16 cellular contexts compared by ENCODE assay signal in the genomic region with DNA sequence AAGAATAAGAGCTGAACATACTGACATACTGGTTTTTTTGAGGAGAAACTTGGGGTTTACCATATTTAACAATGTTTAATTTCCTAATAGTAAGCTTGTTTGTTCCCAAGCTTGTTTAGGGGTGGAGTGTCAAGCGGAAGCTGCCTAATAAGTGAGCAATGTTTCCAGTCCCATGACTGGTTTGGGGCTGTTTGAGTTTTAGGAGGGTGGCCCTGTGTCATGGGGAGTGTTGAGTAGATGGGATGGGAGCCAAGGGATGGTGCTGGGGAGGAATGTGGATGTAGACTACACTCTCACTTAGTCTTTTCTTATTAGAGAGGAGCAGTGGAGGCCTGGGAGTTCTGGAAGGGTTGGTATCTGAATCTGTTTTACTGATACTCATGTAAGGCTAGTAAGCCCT.
A peak's percentile ranks its signal among the peaks of the same experiment; 100 is the strongest.
DNase-seq lines count a peak whose midpoint lies in the region; FAIRE-seq and TF ChIP-seq lines count a peak whose summit lies in the region.
"Had no signal": no experiment of that assay in that cellular context is flagged by ENCODE, and none has a peak within 500 bp of the region (broad histone marks: within the 10 kb centered on the region; RNA-seq: fewer than 3 reads in every experiment).

No MANE protein-coding gene starts in this region.

- no peak overlapping the region for H3K4me3 ChIP-seq in HEK293 (ENCODE audit: low read depth, low read length)
- no peak overlapping the region for H3K4me3 ChIP-seq in bronchial epithelial cell (ENCODE audit: low read depth, low read length)
- H3K4me3 ChIP-seq in fibroblast of villous mesenchyme (ENCODE audit: low read depth, low read length): no peak overlapping the region
- no peak overlapping the region for H3K4me3 ChIP-seq in skin epidermis
- H3K4me3 ChIP-seq: testis had no signal

- TF ChIP-seq CTCF in HEK293 (tag by site-specific recombination; IDR thresholded peaks at IDR 0.05): no peak
- TF ChIP-seq CTCF in bronchial epithelial cell (IDR thresholded peaks at IDR 0.05; ENCODE audit: insufficient read depth, low read length, severe bottlenecking): no peak
- TF ChIP-seq CTCF in fibroblast of villous mesenchyme (IDR thresholded peaks at IDR 0.05; ENCODE audit: insufficient read depth, low read depth, low read length): no peak
- no peak for TF ChIP-seq CTCF in RWPE1 (conservative IDR thresholded peaks at IDR 0.05; ENCODE audit: low read depth)

- DNase-seq in bronchial epithelial cell (ENCODE audit: low read depth) (peak; percentile 52), fibroblast of villous mesenchyme (ENCODE audit: low read depth) (peak; percentile 80), CD1c-positive myeloid dendritic cell (ENCODE audit: extremely low spot score) (no peak), ureter (ENCODE audit: low spot score) (no peak), RWPE1 (ENCODE audit: low spot score) (no peak), epidermal melanocyte (ENCODE audit: insufficient read length, low spot score) (no peak)
- DNase-seq: activated CD4-positive, alpha-beta T cell treated with anti-CD3 and anti-CD28 coated beads, Interleukin-2, amount 50 U/mL, for 48 hours; activated gamma-delta T cell; caudate nucleus; kidney glomerular epithelial cell; NCI-H524 treated with DMSO at 0.1 percent for 48 hours; SHP77 treated with DMSO at 0.1 percent for 48 hours; testis had no signal

- H3K36me3 ChIP-seq in HEK293 (ENCODE audit: control insufficient read depth in 2 of 2, insufficient read depth in 1 of 2, low read length in 2 of 2) (no peaks in the 10 kb centered on the region), bronchial epithelial cell (ENCODE audit: control insufficient read depth, insufficient read depth, low read length) (peaks cover 1% of the 10 kb centered on the region)

- H3K9me3 ChIP-seq in HEK293 (ENCODE audit: control insufficient read depth, insufficient read depth, low read depth, low read length): no peaks in the 10 kb centered on the region
- H3K9me3 ChIP-seq: testis had no signal

- peaks cover 23% of the 10 kb centered on the region for H3K4me1 ChIP-seq in HEK293 (ENCODE audit: control insufficient read depth, insufficient read depth, low read length)

- POLR2A ChIA-PET in HEK293 (lab: Yijun Ruan, JAX): no interaction called here
- POLR2A ChIA-PET in RWPE1 (lab: Yijun Ruan, JAX; ENCODE audit: low non-redundant PET): no interaction called here

- no peak for FAIRE-seq in bronchial epithelial cell (lab: Jason Lieb, UNC)
- FAIRE-seq: GM19239 had no signal

- no peaks in the 10 kb centered on the region for H3K27me3 ChIP-seq in bronchial epithelial cell (ENCODE audit: control insufficient read depth, insufficient read depth, low read length)
- H3K27me3 ChIP-seq: testis had no signal

- CTCF ChIA-PET in HEK293 (lab: Yijun Ruan, JAX) (interaction anchor here (1.0 to 1.7 kb wide), 2 partner anchors 19 to 22 kb away, joined by 3 to 7 read pairs; no protein-coding TSS in a partner anchor), RWPE1 (lab: Yijun Ruan, JAX) (interaction anchor here (1.1 kb wide), 1 partner anchor 10 kb away, joined by 4 read pairs; no protein-coding TSS in a partner anchor)

- H3K27ac ChIP-seq in HEK293 (ENCODE audit: extremely low read depth, low read depth, low read length) (no peak overlapping the region), skin epidermis (peak overlapping the region in 13 of 21 experiments; percentile 6 to 89 (median 41)), RWPE1 (no peak overlapping the region)
- H3K27ac ChIP-seq: testis had no signal

TF ChIP-seq in HEK293, 187 proteins besides CTCF, POLR2A, EP300 and RAD21:
- TF ChIP-seq ZBTB17 (tag by site-specific recombination; IDR thresholded peaks at IDR 0.05): peak; percentile 41; the same call in 1 of the 2 replicates
- no peak for TF ChIP-seq ZNF658 (tag by site-specific recombination; IDR thresholded peaks at IDR 0.05)
- TF ChIP-seq, protein P1, sequence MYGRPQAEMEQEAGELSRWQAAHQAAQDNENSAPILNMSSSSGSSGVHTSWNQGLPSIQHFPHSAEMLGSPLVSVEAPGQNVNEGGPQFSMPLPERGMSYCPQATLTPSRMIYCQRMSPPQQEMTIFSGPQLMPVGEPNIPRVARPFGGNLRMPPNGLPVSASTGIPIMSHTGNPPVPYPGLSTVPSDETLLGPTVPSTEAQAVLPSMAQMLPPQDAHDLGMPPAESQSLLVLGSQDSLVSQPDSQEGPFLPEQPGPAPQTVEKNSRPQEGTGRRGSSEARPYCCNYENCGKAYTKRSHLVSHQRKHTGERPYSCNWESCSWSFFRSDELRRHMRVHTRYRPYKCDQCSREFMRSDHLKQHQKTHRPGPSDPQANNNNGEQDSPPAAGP (tag by site-specific recombination; IDR thresholded peaks at IDR 0.05): peak; percentile 43; the same call in 1 of the 2 replicates
- TF ChIP-seq ZFP3 (tag by site-specific recombination; IDR thresholded peaks at IDR 0.05; ENCODE audit: low read depth): no peak
- TF ChIP-seq, protein P2, sequence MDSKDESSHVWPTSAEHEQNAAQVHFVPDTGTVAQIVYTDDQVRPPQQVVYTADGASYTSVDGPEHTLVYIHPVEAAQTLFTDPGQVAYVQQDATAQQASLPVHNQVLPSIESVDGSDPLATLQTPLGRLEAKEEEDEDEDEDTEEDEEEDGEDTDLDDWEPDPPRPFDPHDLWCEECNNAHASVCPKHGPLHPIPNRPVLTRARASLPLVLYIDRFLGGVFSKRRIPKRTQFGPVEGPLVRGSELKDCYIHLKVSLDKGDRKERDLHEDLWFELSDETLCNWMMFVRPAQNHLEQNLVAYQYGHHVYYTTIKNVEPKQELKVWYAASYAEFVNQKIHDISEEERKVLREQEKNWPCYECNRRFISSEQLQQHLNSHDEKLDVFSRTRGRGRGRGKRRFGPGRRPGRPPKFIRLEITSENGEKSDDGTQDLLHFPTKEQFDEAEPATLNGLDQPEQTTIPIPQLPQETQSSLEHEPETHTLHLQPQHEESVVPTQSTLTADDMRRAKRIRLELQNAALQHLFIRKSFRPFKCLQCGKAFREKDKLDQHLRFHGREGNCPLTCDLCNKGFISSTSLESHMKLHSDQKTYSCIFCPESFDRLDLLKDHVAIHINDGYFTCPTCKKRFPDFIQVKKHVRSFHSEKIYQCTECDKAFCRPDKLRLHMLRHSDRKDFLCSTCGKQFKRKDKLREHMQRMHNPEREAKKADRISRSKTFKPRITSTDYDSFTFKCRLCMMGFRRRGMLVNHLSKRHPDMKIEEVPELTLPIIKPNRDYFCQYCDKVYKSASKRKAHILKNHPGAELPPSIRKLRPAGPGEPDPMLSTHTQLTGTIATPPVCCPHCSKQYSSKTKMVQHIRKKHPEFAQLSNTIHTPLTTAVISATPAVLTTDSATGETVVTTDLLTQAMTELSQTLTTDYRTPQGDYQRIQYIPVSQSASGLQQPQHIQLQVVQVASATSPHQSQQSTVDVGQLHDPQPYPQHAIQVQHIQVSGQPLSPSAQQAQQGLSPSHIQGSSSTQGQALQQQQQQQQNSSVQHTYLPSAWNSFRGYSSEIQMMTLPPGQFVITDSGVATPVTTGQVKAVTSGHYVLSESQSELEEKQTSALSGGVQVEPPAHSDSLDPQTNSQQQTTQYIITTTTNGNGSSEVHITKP (tag by site-specific recombination; IDR thresholded peaks at IDR 0.05): no peak
- TF ChIP-seq ZFP37 (tag by site-specific recombination; IDR thresholded peaks at IDR 0.05): no peak

Comparison
In these comparisons a context has a peak if more than half of its experiments do, and no peak if none do; other contexts are left out.
1. H3K27ac ChIP-seq: peak in skin epidermis (13 of 21); none in HEK293 (single experiment) and RWPE1 (single experiment).
2. DNase-seq: peak in bronchial epithelial cell (single experiment) and fibroblast of villous mesenchyme (single experiment); none in CD1c-positive myeloid dendritic cell (single experiment), ureter (single experiment), RWPE1 (single experiment) and epidermal melanocyte (single experiment).